In genomic region chr14:78617735-78618134, GRCh38 we compare ENCODE assay signal across 17 cellular contexts.
DNase-seq lines count a peak whose midpoint lies in the region; ATAC-seq and TF ChIP-seq lines count a peak whose summit lies in the region.
"Had no signal": no experiment of that assay in that cellular context is flagged by ENCODE, and none has a peak within 500 bp of the region (broad histone marks: within the 10 kb centered on the region; RNA-seq: fewer than 3 reads in every experiment).

No MANE protein-coding gene starts in this region.

- H3K4me2 ChIP-seq in MM.1S (ENCODE audit: low read depth, low read length) = no peak overlapping the region
- H3K4me2 ChIP-seq: BLaER1 had no signal

- H3F3A ChIP-seq in MM.1S (ENCODE audit: insufficient read depth, low read length) = no peaks in the 10 kb centered on the region

- BruUV-seq in Calu3 (replicated peaks; lab: Mats Ljungman, UMichigan) = no TSS peak

- H3K27ac Mint-ChIP-seq in Calu3 (ENCODE audit: unreplicated experiment) = peak overlapping the region; percentile 24
- H3K27ac Mint-ChIP-seq in brain = peak overlapping the region in 3 of 5 experiments; percentile 22 to 42 (median 39)
- H3K27ac Mint-ChIP-seq: CD14-positive monocyte; CD4-positive, CD25-positive, alpha-beta regulatory T cell; CD8-positive, alpha-beta memory T cell had no signal

- no peaks in the 10 kb centered on the region for H3K79me2 ChIP-seq in MM.1S (ENCODE audit: low read length)

- H3K36me3 Mint-ChIP-seq in Calu3 (ENCODE audit: insufficient read depth, unreplicated experiment) (no peaks in the 10 kb centered on the region), brain (no peaks in the 10 kb centered on the region)
- H3K36me3 Mint-ChIP-seq: CD14-positive monocyte; CD4-positive, alpha-beta memory T cell; CD4-positive, CD25-positive, alpha-beta regulatory T cell; CD8-positive, alpha-beta memory T cell had no signal

- H3K4me1 Mint-ChIP-seq in Calu3 (ENCODE audit: low read depth, unreplicated experiment) (no peaks in the 10 kb centered on the region), brain (peaks cover 74% of the 10 kb centered on the region)
- H3K4me1 Mint-ChIP-seq: CD14-positive monocyte; CD4-positive, alpha-beta memory T cell; CD4-positive, CD25-positive, alpha-beta regulatory T cell; CD8-positive, alpha-beta memory T cell had no signal

- H4K20me1 ChIP-seq in MM.1S (ENCODE audit: insufficient read depth, low read length) = no peaks in the 10 kb centered on the region
- H4K20me1 ChIP-seq: BLaER1 had no signal

- no peak overlapping the region for H3K9ac ChIP-seq in MM.1S (ENCODE audit: low read length)
- H3K9ac ChIP-seq: BLaER1 had no signal

- H3K4me3 Mint-ChIP-seq in Calu3 (ENCODE audit: low read depth, unreplicated experiment) (no peak overlapping the region), brain (no peak overlapping the region)
- H3K4me3 Mint-ChIP-seq: CD14-positive monocyte; CD4-positive, alpha-beta memory T cell; CD4-positive, CD25-positive, alpha-beta regulatory T cell; CD8-positive, alpha-beta memory T cell had no signal

- ATAC-seq in GM21381 (IDR thresholded peaks at IDR 0.05; ENCODE audit: unreplicated experiment) = no peak

- peaks cover 36% of the 10 kb centered on the region for H3K27me3 Mint-ChIP-seq in Calu3 (ENCODE audit: unreplicated experiment)
- no peaks in the 10 kb centered on the region for H3K27me3 Mint-ChIP-seq in brain
- H3K27me3 Mint-ChIP-seq: CD4-positive, CD25-positive, alpha-beta regulatory T cell had no signal

- H3K9me3 ChIP-seq in MM.1S (replicated peaks; ENCODE audit: insufficient read depth, low read length) = no peaks in the 10 kb centered on the region
- H3K9me3 ChIP-seq: BE2C, BLaER1 had no signal

- no peak for TF ChIP-seq CTCF in Calu3 (IDR thresholded peaks at IDR 0.05; ENCODE audit: unreplicated experiment)
- no peak for TF ChIP-seq CTCF in brain (conservative IDR thresholded peaks at IDR 0.05)
- TF ChIP-seq CTCF in MM.1S (IDR thresholded peaks at IDR 0.05; ENCODE audit: low read length) = no peak

- CTCF ChIA-PET in Calu3 (lab: Charles Lee) (no interaction called here), HEK293T (lab: Yijun Ruan, JAX) (no interaction called here)

- H3K36me3 ChIP-seq in MM.1S (replicated peaks; ENCODE audit: insufficient read depth, low read length) = no peaks in the 10 kb centered on the region
- H3K36me3 ChIP-seq: BE2C, BLaER1 had no signal

- H3K4me3 ChIP-seq in MM.1S (ENCODE audit: low read length) = no peak overlapping the region
- H3K4me3 ChIP-seq: BLaER1 had no signal

- no peaks in the 10 kb centered on the region for H3K4me1 ChIP-seq in MM.1S (ENCODE audit: low read length)
- H3K4me1 ChIP-seq: BE2C, BLaER1 had no signal

- H3K27ac ChIP-seq in MM.1S (ENCODE audit: low read length) = no peak overlapping the region
- H3K27ac ChIP-seq: BLaER1 had no signal

- intact Hi-C loops in Calu3 (cut with micrococcal nuclease; ENCODE audit: unreplicated experiment) = no loop called here

- POLR2A ChIA-PET in HEK293T (lab: Yijun Ruan, JAX) = no interaction called here

- no peaks in the 10 kb centered on the region for H3K9me3 Mint-ChIP-seq in Calu3 (ENCODE audit: low read depth, unreplicated experiment)
- peaks cover 0 to 3% (median 0%) of the 10 kb centered on the region in 5 experiments for H3K9me3 Mint-ChIP-seq in brain
- H3K9me3 Mint-ChIP-seq: CD4-positive, CD25-positive, alpha-beta regulatory T cell had no signal

- DNase-seq in Calu3 (no peak), HEK293T (ENCODE audit: extremely low spot score) (no peak), MM.1S (no peak)
- DNase-seq: 8988T; ACHN; BE2C; C1 segment of cervical spinal cord; CD4-positive, alpha-beta memory T cell; CD4-positive, CD25-positive, alpha-beta regulatory T cell; CD8-positive, alpha-beta memory T cell; COR-L47; DMS79 treated with DMSO at 0.1 percent for 48 hours; GF-D8 had no signal

- H3K27me3 ChIP-seq in MM.1S (replicated peaks; ENCODE audit: insufficient read depth, low read length) = no peaks in the 10 kb centered on the region
- H3K27me3 ChIP-seq: BE2C, BLaER1 had no signal

- no peaks in the 10 kb centered on the region for H3K9me2 ChIP-seq in MM.1S (replicated peaks; ENCODE audit: insufficient read depth, low read length)

- H2AFZ ChIP-seq in MM.1S (ENCODE audit: low read length) = no peak overlapping the region

TF ChIP-seq in HEK293T, 16 proteins besides CTCF, POLR2A, EP300 and RAD21:
- TF ChIP-seq ELF4 (IDR thresholded peaks at IDR 0.05) = peak; percentile 61; the same call in 1 of the 2 replicates
- no peak for TF ChIP-seq CTBP1 (IDR thresholded peaks at IDR 0.05; ENCODE audit: borderline replicate concordance)
